In genomic region chr13:75959861-75960481, GRCh38 we compare ENCODE assay signal across 15 cellular contexts.
DNase-seq lines count a peak whose midpoint lies in the region; ATAC-seq lines count a peak whose summit lies in the region.
"Had no signal": no experiment of that assay in that cellular context is flagged by ENCODE, and none has a peak within 500 bp of the region (broad histone marks: within the 10 kb centered on the region; RNA-seq: fewer than 3 reads in every experiment).

No MANE protein-coding gene starts in this region.

- H3K27me3 Mint-ChIP-seq in stimulated activated memory B cell treated with anti-CD40 and anti-IgM and Interleukin-4, amounts not matched to agents 10 μg/mL and 1 μg/mL and 100 μg/mL, for 72 hours, result no peaks in the 10 kb centered on the region
- H3K27me3 Mint-ChIP-seq: T-helper 17 cell had no signal

- ATAC-seq in HG02852 (IDR thresholded peaks at IDR 0.05; ENCODE audit: unreplicated experiment), result peak; percentile 8
- no peak for ATAC-seq in stimulated activated memory B cell treated with anti-CD40 and anti-IgM and Interleukin-4, amounts not matched to agents 10 μg/mL and 1 μg/mL and 100 μg/mL, for 72 hours
- ATAC-seq: activated T-cell treated with anti-CD3 and anti-CD28 coated beads, Interleukin-2, amount 50 U/mL, for 4 hours; mucosa of descending colon; Panc1; T-helper 17 cell had no signal

- DNase-seq in NCI-H510A treated with DMSO at 0.1 percent for 48 hours (lab: John Stamatoyannopoulos, UW) (peak; percentile 5), NCI-H510A (lab: John Stamatoyannopoulos, UW) (no peak), NCI-H187 treated with DMSO at 0.1 percent for 48 hours (lab: John Stamatoyannopoulos, UW) (peak; percentile 43), renal cortical epithelial cell (ENCODE audit: low read depth) (peak; percentile 13), pons (ENCODE audit: low spot score) (no peak), DMS79 treated with DMSO at 0.1 percent for 48 hours (lab: John Stamatoyannopoulos, UW) (no peak)
- DNase-seq: activated CD4-positive, alpha-beta T cell treated with anti-CD3 and anti-CD28 coated beads for 4 hours; activated T-cell treated with anti-CD3 and anti-CD28 coated beads, Interleukin-2, amount 50 U/mL, for 4 hours; mucosa of descending colon; ovary; substantia nigra; T-helper 17 cell had no signal

- no peaks in the 10 kb centered on the region for H3K4me1 Mint-ChIP-seq in stimulated activated memory B cell treated with anti-CD40 and anti-IgM and Interleukin-4, amounts not matched to agents 10 μg/mL and 1 μg/mL and 100 μg/mL, for 72 hours
- H3K4me1 Mint-ChIP-seq: T-helper 17 cell had no signal

- H3K9me3 Mint-ChIP-seq in stimulated activated memory B cell treated with anti-CD40 and anti-IgM and Interleukin-4, amounts not matched to agents 10 μg/mL and 1 μg/mL and 100 μg/mL, for 72 hours, result no peaks in the 10 kb centered on the region
- H3K9me3 Mint-ChIP-seq: activated T-cell treated with anti-CD3 and anti-CD28 coated beads, Interleukin-2, amount 50 U/mL, for 4 hours had no signal

- no peak overlapping the region for H3K4me3 Mint-ChIP-seq in stimulated activated memory B cell treated with anti-CD40 and anti-IgM and Interleukin-4, amounts not matched to agents 10 μg/mL and 1 μg/mL and 100 μg/mL, for 72 hours
- H3K4me3 Mint-ChIP-seq: activated T-cell treated with anti-CD3 and anti-CD28 coated beads, Interleukin-2, amount 50 U/mL, for 4 hours; T-helper 17 cell had no signal

- no peak overlapping the region for H3K27ac Mint-ChIP-seq in stimulated activated memory B cell treated with anti-CD40 and anti-IgM and Interleukin-4, amounts not matched to agents 10 μg/mL and 1 μg/mL and 100 μg/mL, for 72 hours
- H3K27ac Mint-ChIP-seq: T-helper 17 cell had no signal

- no peaks in the 10 kb centered on the region for H3K36me3 Mint-ChIP-seq in stimulated activated memory B cell treated with anti-CD40 and anti-IgM and Interleukin-4, amounts not matched to agents 10 μg/mL and 1 μg/mL and 100 μg/mL, for 72 hours

Comparison
In these comparisons a context has a peak if more than half of its experiments do, and no peak if none do; other contexts are left out.
1. DNase-seq: peak in NCI-H510A treated with DMSO at 0.1 percent for 48 hours (single experiment), NCI-H187 treated with DMSO at 0.1 percent for 48 hours (single experiment) and renal cortical epithelial cell (single experiment); none in NCI-H510A (single experiment), pons (single experiment) and DMS79 treated with DMSO at 0.1 percent for 48 hours (single experiment).